21 cellular contexts compared by ENCODE assay signal in genomic region chr15:82764740-82765139, GRCh38. TPM values are rescaled to one million over a fixed set of nuclear protein-coding genes. Genes with fewer than 3 reads are reported as not detected.
DNase-seq lines count a peak whose midpoint lies in the region; ATAC-seq and TF ChIP-seq lines count a peak whose summit lies in the region.
"Had no signal": no experiment of that assay in that cellular context is flagged by ENCODE, and none has a peak within 500 bp of the region (broad histone marks: within the 10 kb centered on the region; RNA-seq: fewer than 3 reads in every experiment).

No MANE protein-coding gene starts in this region.

- peak overlapping the region in 2 of 3 donors; percentile 35 to 65 for H3K9ac ChIP-seq in skeletal muscle tissue (ENCODE audit: low read depth in 1 of 3, low read length in 3 of 3)
- H3K9ac ChIP-seq: BLaER1 had no signal

- CTCF ChIA-PET in activated naive CD4-positive, alpha-beta T cell treated with anti-CD3 and anti-CD28 coated beads for 36 hours (lab: Charles Lee), result no interaction called here
- CTCF ChIA-PET in WTC11 (lab: Charles Lee), result interaction anchor here (0.9 to 1.4 kb wide), 4 partner anchors 15 to 246 kb away, joined by 3 read pairs; no protein-coding TSS in a partner anchor

- no peaks in the 10 kb centered on the region for H3K27me3 Mint-ChIP-seq in activated naive CD4-positive, alpha-beta T cell treated with anti-CD3 and anti-CD28 coated beads for 36 hours (ENCODE audit: low read depth)
- H3K27me3 Mint-ChIP-seq in GM23338 (ENCODE audit: insufficient read depth, low read depth, poor library complexity) (no peaks in the 10 kb centered on the region), WTC11 (ENCODE audit: low read depth) (no peaks in the 10 kb centered on the region)
- H3K27me3 Mint-ChIP-seq in activated naive CD8-positive, alpha-beta T cell treated with anti-CD3 and anti-CD28 coated beads, Interleukin-2, amount 50 U/mL, for 24 hours, result no peaks in the 10 kb centered on the region
- H3K27me3 Mint-ChIP-seq: CD4-positive, alpha-beta memory T cell had no signal

- H4K20me1 ChIP-seq in GM23338 (replicated peaks; ENCODE audit: insufficient read depth), result no peaks in the 10 kb centered on the region; the same call in 1 of the 2 replicates

- H2AFZ ChIP-seq in GM23338, result no peak overlapping the region

- H3K36me3 ChIP-seq in GM23338 (ENCODE audit: insufficient read depth) (no peaks in the 10 kb centered on the region), skeletal muscle tissue (ENCODE audit: control insufficient read depth in 3 of 3, insufficient read depth in 3 of 3, low read length in 3 of 3) (peaks cover 29 to 45% (median 35%) of the 10 kb centered on the region in 3 donors)

- no peak for DNase-seq in activated naive CD4-positive, alpha-beta T cell treated with anti-CD3 and anti-CD28 coated beads for 36 hours
- DNase-seq in activated naive CD4-positive, alpha-beta T cell (lab: John Stamatoyannopoulos, UW), result no peak
- no peak for DNase-seq in GM23338 (ENCODE audit: low spot score)
- DNase-seq in WTC11 (ENCODE audit: low spot score), result no peak
- no peak for DNase-seq in activated naive CD8-positive, alpha-beta T cell treated with anti-CD3 and anti-CD28 coated beads, Interleukin-2, amount 50 U/mL, for 24 hours
- DNase-seq: 8988T; CD4-positive, alpha-beta memory T cell; DMS153; DMS79; GDM1; HCEC 1CT; IMR-90 had no signal

- no peaks in the 10 kb centered on the region for H3F3A ChIP-seq in GM23338 (replicated peaks; ENCODE audit: low read depth)

- H3K27ac ChIP-seq in GM23338 (ENCODE audit: low read depth) (no peak overlapping the region), skeletal muscle tissue (ENCODE audit: low read depth, low read length) (peak overlapping the region; percentile 92)
- H3K27ac ChIP-seq: BLaER1 had no signal

- POLR2A ChIA-PET in WTC11 (lab: Charles Lee), result no interaction called here

- ATAC-seq in GM23338 (no peak; the same call in 2 of the 3 replicates), WTC11 (no peak), GM19324 (IDR thresholded peaks at IDR 0.05; ENCODE audit: low FRiP score, unreplicated experiment) (no peak)
- no peak for ATAC-seq in activated naive CD8-positive, alpha-beta T cell treated with anti-CD3 and anti-CD28 coated beads, Interleukin-2, amount 50 U/mL, for 24 hours

- intact Hi-C loops in activated naive CD4-positive, alpha-beta T cell treated with anti-CD3 and anti-CD28 coated beads for 36 hours (cut with micrococcal nuclease), result no loop called here

- H3K27me3 ChIP-seq in GM23338 (ENCODE audit: insufficient read depth) (no peaks in the 10 kb centered on the region), skeletal muscle tissue (ENCODE audit: control insufficient read depth in 3 of 3, insufficient read depth in 3 of 3, low read length in 3 of 3) (no peaks in the 10 kb centered on the region)
- H3K27me3 ChIP-seq: BLaER1 had no signal

- no peaks in the 10 kb centered on the region for H3K9me3 Mint-ChIP-seq in activated naive CD4-positive, alpha-beta T cell treated with anti-CD3 and anti-CD28 coated beads for 36 hours
- H3K9me3 Mint-ChIP-seq in GM23338 (no peaks in the 10 kb centered on the region), WTC11 (peaks cover 5% of the 10 kb centered on the region; the same call in 1 of the 2 replicates)
- H3K9me3 Mint-ChIP-seq in activated naive CD8-positive, alpha-beta T cell treated with anti-CD3 and anti-CD28 coated beads, Interleukin-2, amount 50 U/mL, for 24 hours, result no peaks in the 10 kb centered on the region
- H3K9me3 Mint-ChIP-seq: CD4-positive, alpha-beta memory T cell had no signal

- no peaks in the 10 kb centered on the region for H3K4me1 ChIP-seq in GM23338 (ENCODE audit: insufficient read depth)
- H3K4me1 ChIP-seq in skeletal muscle tissue (ENCODE audit: control insufficient read depth in 3 of 3, insufficient read depth in 3 of 3, low read length in 3 of 3), result peaks cover 37 to 72% (median 63%) of the 10 kb centered on the region in 3 donors
- H3K4me1 ChIP-seq: BLaER1 had no signal

- no peak for TF ChIP-seq CTCF in GM23338 (conservative IDR thresholded peaks at IDR 0.05; ENCODE audit: low read depth in 2 of 2)
- no peak for TF ChIP-seq CTCF in WTC11 (IDR thresholded peaks at IDR 0.05)

- no peaks in the 10 kb centered on the region for H3K9me3 ChIP-seq in skeletal muscle tissue (ENCODE audit: control insufficient read depth in 3 of 3, low read length in 3 of 3)
- H3K9me3 ChIP-seq: BLaER1 had no signal

- peaks cover 2% of the 10 kb centered on the region for H3K4me1 Mint-ChIP-seq in activated naive CD4-positive, alpha-beta T cell treated with anti-CD3 and anti-CD28 coated beads for 36 hours (ENCODE audit: low read depth)
- H3K4me1 Mint-ChIP-seq in GM23338 (peaks cover 13% of the 10 kb centered on the region), WTC11 (peaks cover 13% of the 10 kb centered on the region)
- no peaks in the 10 kb centered on the region for H3K4me1 Mint-ChIP-seq in activated naive CD8-positive, alpha-beta T cell treated with anti-CD3 and anti-CD28 coated beads, Interleukin-2, amount 50 U/mL, for 24 hours
- H3K4me1 Mint-ChIP-seq: CD14-positive monocyte had no signal

- H3K9me2 ChIP-seq in GM23338 (ENCODE audit: insufficient read depth), result 0 out of 2 replicates have a peak, but pooled peaks cover 3% of the 10 kb centered on the region

- peaks cover 13% of the 10 kb centered on the region for H3K36me3 Mint-ChIP-seq in activated naive CD4-positive, alpha-beta T cell treated with anti-CD3 and anti-CD28 coated beads for 36 hours (ENCODE audit: low read depth)
- no peaks in the 10 kb centered on the region for H3K36me3 Mint-ChIP-seq in GM23338 (ENCODE audit: low read depth)
- no peaks in the 10 kb centered on the region for H3K36me3 Mint-ChIP-seq in WTC11
- peaks cover 23% of the 10 kb centered on the region for H3K36me3 Mint-ChIP-seq in activated naive CD8-positive, alpha-beta T cell treated with anti-CD3 and anti-CD28 coated beads, Interleukin-2, amount 50 U/mL, for 24 hours (ENCODE audit: low read depth)

- H3K4me3 Mint-ChIP-seq in activated naive CD4-positive, alpha-beta T cell treated with anti-CD3 and anti-CD28 coated beads for 36 hours, result no peak overlapping the region
- H3K4me3 Mint-ChIP-seq in GM23338 (no peak overlapping the region), WTC11 (no peak overlapping the region)
- no peak overlapping the region for H3K4me3 Mint-ChIP-seq in activated naive CD8-positive, alpha-beta T cell treated with anti-CD3 and anti-CD28 coated beads, Interleukin-2, amount 50 U/mL, for 24 hours
- H3K4me3 Mint-ChIP-seq: CD14-positive monocyte had no signal

- no peaks in the 10 kb centered on the region for H3K79me2 ChIP-seq in GM23338 (replicated peaks; ENCODE audit: insufficient read depth)

- peak overlapping the region; percentile 18 for H3K27ac Mint-ChIP-seq in activated naive CD4-positive, alpha-beta T cell treated with anti-CD3 and anti-CD28 coated beads for 36 hours
- H3K27ac Mint-ChIP-seq in GM23338 (peak overlapping the region; percentile 37; the same call in 1 of the 2 replicates), WTC11 (peak overlapping the region; percentile 17; the same call in 1 of the 2 replicates)
- no peak overlapping the region for H3K27ac Mint-ChIP-seq in activated naive CD8-positive, alpha-beta T cell treated with anti-CD3 and anti-CD28 coated beads, Interleukin-2, amount 50 U/mL, for 24 hours
- H3K27ac Mint-ChIP-seq: CD14-positive monocyte had no signal

- H3K4me3 ChIP-seq in GM23338 (no peak overlapping the region), skeletal muscle tissue (ENCODE audit: low read length in 3 of 3) (peak overlapping the region in 1 of 3 donors; percentile 45)
- H3K4me3 ChIP-seq: BLaER1 had no signal

- H3K4me2 ChIP-seq in GM23338, result no peak overlapping the region
- H3K4me2 ChIP-seq: BLaER1 had no signal

TF ChIP-seq in GM23338, 12 proteins besides CTCF, POLR2A, EP300 and RAD21:
- TF ChIP-seq POLR2AphosphoS5 (IDR thresholded peaks at IDR 0.05; ENCODE audit: low read depth) (no peak), ZNF331 (CRISPR knock-in tag; IDR thresholded peaks at IDR 0.05; ENCODE audit: low read depth) (no peak)

TF ChIP-seq in WTC11, 78 proteins besides CTCF, POLR2A, EP300 and RAD21 (continues in another document):
- TF ChIP-seq ZNF281 (CRISPR knock-in tag; IDR thresholded peaks at IDR 0.05), result no peak
- TF ChIP-seq EMX1 (CRISPR knock-in tag; IDR thresholded peaks at IDR 0.05), result no peak
- no peak for TF ChIP-seq SMAD4 (CRISPR knock-in tag; IDR thresholded peaks at IDR 0.05)

RNA-seq across cellular contexts. Expression of gene FSD2, which starts 41.1 kb away (rescaled TPM):
- not detected for total RNA-seq in activated naive CD4-positive, alpha-beta T cell treated with anti-CD3 and anti-CD28 coated beads for 36 hours
- total RNA-seq in GM23338 (2014; rRNA removed; shearing (Covaris generic)), result 0.08 TPM in 1 of 2 replicates, not detected in the other
- 0.18 and 0.37 TPM in 2 replicates for polyA plus RNA-seq in GM23338 (2016; fragmentation: Nextera tagmentation; extraction: Ambion mirVana)
- total RNA-seq in WTC11 (2021) (not detected in 3 replicates), skeletal muscle tissue (26.6 TPM)
- total RNA-seq: A673; CD4-positive, alpha-beta memory T cell; Daoy; H4; HT-29; IMR-90 had no signal
- polyA plus RNA-seq: AG04450, IMR-90 had no signal

RNA-seq across cellular contexts. Expression of gene WHAMM, which starts 44.7 kb away (rescaled TPM):
- 1 to 10 TPM; 3.7 to 5.7 TPM for total RNA-seq in activated naive CD4-positive, alpha-beta T cell treated with anti-CD3 and anti-CD28 coated beads for 36 hours
- 2.2 and 8.3 TPM in 2 replicates for total RNA-seq in GM23338 (2014; rRNA removed; shearing (Covaris generic))
- polyA plus RNA-seq in GM23338 (2016; fragmentation: Nextera tagmentation; extraction: Ambion mirVana), result 4.1 and 4.2 TPM in 2 replicates
- 2.8 to 3.8 TPM (median 3.2 TPM) in 3 replicates for total RNA-seq in WTC11 (2021)
- 6.8 TPM for total RNA-seq in skeletal muscle tissue

RNA-seq across cellular contexts. Expression of gene AP3B2, which starts 55.1 kb away (rescaled TPM):
- under 1 TPM; 0.37 to 0.52 TPM for total RNA-seq in activated naive CD4-positive, alpha-beta T cell treated with anti-CD3 and anti-CD28 coated beads for 36 hours
- 14.0 and 19.2 TPM in 2 replicates for total RNA-seq in GM23338 (2014; rRNA removed; shearing (Covaris generic))
- 9.5 and 9.8 TPM in 2 replicates for polyA plus RNA-seq in GM23338 (2016; fragmentation: Nextera tagmentation; extraction: Ambion mirVana)
- total RNA-seq in WTC11 (2021) (15.2 to 17.7 TPM (median 17.5 TPM) in 3 replicates), skeletal muscle tissue (not detected)
- total RNA-seq: HT-29, IMR-90 had no signal
- polyA plus RNA-seq: CD4-positive, alpha-beta memory T cell had no signal

Comparison
In these comparisons a context has a peak if more than half of its experiments do, and no peak if none do; other contexts are left out.
1. RNA of gene FSD2, which starts 41.1 kb away (total RNA-seq): 26.6 TPM in skeletal muscle tissue (single experiment); not detected in WTC11, not detected in activated naive CD4-positive, alpha-beta T cell treated with anti-CD3 and anti-CD28 coated beads for 36 hours and 0.08 TPM in GM23338; every median in the first group is over 10 times any median in the second.